ENCODE assay signal across 13 cellular contexts in the genomic region with DNA sequence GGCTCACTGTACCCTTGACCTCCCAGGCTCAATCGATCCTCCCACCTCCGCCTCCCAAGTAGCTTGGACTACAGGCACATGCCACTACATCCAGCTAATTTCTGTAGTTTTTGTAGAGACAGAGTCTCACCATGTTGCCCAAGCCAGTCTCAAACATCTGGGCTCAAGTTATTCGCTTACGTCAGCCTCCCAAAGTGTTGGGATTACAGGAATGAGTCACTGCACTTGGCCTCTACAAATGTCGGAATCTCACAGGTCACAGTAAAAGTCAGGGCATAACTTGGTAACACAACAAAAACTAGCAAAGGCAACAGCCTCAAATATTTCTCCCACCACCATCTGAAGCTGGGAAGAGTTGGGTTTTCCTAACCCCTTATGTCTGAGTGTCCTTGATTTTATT. TPM values are rescaled to one million over a fixed set of nuclear protein-coding genes. Genes with fewer than 3 reads are reported as not detected.
DNase-seq lines count a peak whose midpoint lies in the region; ATAC-seq and TF ChIP-seq lines count a peak whose summit lies in the region.
"Had no signal": no experiment of that assay in that cellular context is flagged by ENCODE, and none has a peak within 500 bp of the region (broad histone marks: within the 10 kb centered on the region; RNA-seq: fewer than 3 reads in every experiment).

No MANE protein-coding gene starts in this region.

- POLR2A ChIA-PET in activated CD4-positive, alpha-beta T cell treated with anti-CD3 and anti-CD28 coated beads, Interleukin-2, amount 10 ng/mL, durations not matched to agents 7 days and 5 days (lab: Charles Lee): no interaction called here

- no peaks in the 10 kb centered on the region for H3K9me3 ChIP-seq in RWPE2 (ENCODE audit: severe bottlenecking)
- H3K9me3 ChIP-seq in skeletal muscle satellite cell (replicated peaks; ENCODE audit: low read length): no peaks in the 10 kb centered on the region

- H3K4me1 ChIP-seq in RWPE2 (ENCODE audit: insufficient read depth, poor library complexity, severe bottlenecking) (peaks cover 6% of the 10 kb centered on the region), skeletal muscle satellite cell (ENCODE audit: control insufficient read depth, insufficient read depth, low read length) (peaks cover 22% of the 10 kb centered on the region)

- DNase-seq in H4 (ENCODE audit: low spot score) (peak; percentile 88), RWPE2 (ENCODE audit: low spot score) (no peak), fibroblast of the aortic adventitia (ENCODE audit: low read depth) (peak; percentile 85), NCI-H82 treated with DMSO at 0.1 percent for 48 hours (lab: John Stamatoyannopoulos, UW; ENCODE audit: unreplicated experiment) (no peak), NCI-H146 (lab: John Stamatoyannopoulos, UW) (no peak)
- no peak for DNase-seq in activated CD4-positive, alpha-beta T cell treated with anti-CD3 and anti-CD28 coated beads, Interleukin-2, amount 10 ng/mL, durations not matched to agents 7 days and 5 days
- DNase-seq: activated effector memory CD4-positive, alpha-beta T cell treated with Interleukin-2 at 50 U/mL for 16 hours; effector memory CD8-positive, alpha-beta T cell; GDM1; NCI-H187 treated with DMSO at 0.1 percent for 48 hours; nucleus accumbens had no signal

- peak; percentile 72 for ATAC-seq in RWPE2 (ENCODE audit: low read depth)
- no peak for ATAC-seq in GM18867 (IDR thresholded peaks at IDR 0.05; ENCODE audit: unreplicated experiment)
- ATAC-seq: effector memory CD8-positive, alpha-beta T cell had no signal

- no peak overlapping the region for H3K27ac Mint-ChIP-seq in activated CD4-positive, alpha-beta T cell treated with anti-CD3 and anti-CD28 coated beads, Interleukin-2, amount 10 ng/mL, durations not matched to agents 7 days and 5 days
- H3K27ac Mint-ChIP-seq: effector memory CD8-positive, alpha-beta T cell had no signal

- H3K36me3 ChIP-seq in RWPE2 (ENCODE audit: low read depth): no peaks in the 10 kb centered on the region
- no peaks in the 10 kb centered on the region for H3K36me3 ChIP-seq in skeletal muscle satellite cell (ENCODE audit: insufficient read depth, low read length)

- no peak overlapping the region for H3K9ac ChIP-seq in skeletal muscle satellite cell (ENCODE audit: low read depth, low read length)

- H3K4me3 ChIP-seq in RWPE2 (ENCODE audit: severe bottlenecking): no peak overlapping the region
- no peak overlapping the region for H3K4me3 ChIP-seq in fibroblast of the aortic adventitia (ENCODE audit: low read depth, low read length)
- H3K4me3 ChIP-seq in skeletal muscle satellite cell (ENCODE audit: low read length): no peak overlapping the region

- H3K27me3 ChIP-seq in RWPE2 (ENCODE audit: insufficient read depth, poor library complexity, severe bottlenecking) (no peaks in the 10 kb centered on the region), skeletal muscle satellite cell (ENCODE audit: control insufficient read depth, insufficient read depth, low read length) (no peaks in the 10 kb centered on the region)

- peak overlapping the region; percentile 30 for H3K4me2 ChIP-seq in skeletal muscle satellite cell (ENCODE audit: low read length)

- no peak overlapping the region for H3K27ac ChIP-seq in RWPE2 (ENCODE audit: poor library complexity, severe bottlenecking)

- H3K4me3 Mint-ChIP-seq in activated CD4-positive, alpha-beta T cell treated with anti-CD3 and anti-CD28 coated beads, Interleukin-2, amount 10 ng/mL, durations not matched to agents 7 days and 5 days: no peak overlapping the region
- H3K4me3 Mint-ChIP-seq: effector memory CD8-positive, alpha-beta T cell had no signal

- no peaks in the 10 kb centered on the region for H3K36me3 Mint-ChIP-seq in activated CD4-positive, alpha-beta T cell treated with anti-CD3 and anti-CD28 coated beads, Interleukin-2, amount 10 ng/mL, durations not matched to agents 7 days and 5 days (ENCODE audit: low read depth)

- H3K9me3 Mint-ChIP-seq in activated CD4-positive, alpha-beta T cell treated with anti-CD3 and anti-CD28 coated beads, Interleukin-2, amount 10 ng/mL, durations not matched to agents 7 days and 5 days: no peaks in the 10 kb centered on the region
- H3K9me3 Mint-ChIP-seq: effector memory CD8-positive, alpha-beta T cell had no signal

- TF ChIP-seq CTCF in RWPE2 (IDR thresholded peaks at IDR 0.05; ENCODE audit: poor library complexity, severe bottlenecking): no peak
- TF ChIP-seq CTCF in fibroblast of the aortic adventitia (IDR thresholded peaks at IDR 0.05; ENCODE audit: insufficient read depth, low read length): no peak

- no peaks in the 10 kb centered on the region for H3K27me3 Mint-ChIP-seq in activated CD4-positive, alpha-beta T cell treated with anti-CD3 and anti-CD28 coated beads, Interleukin-2, amount 10 ng/mL, durations not matched to agents 7 days and 5 days

- CTCF ChIA-PET in activated CD4-positive, alpha-beta T cell treated with anti-CD3 and anti-CD28 coated beads, Interleukin-2, amount 10 ng/mL, durations not matched to agents 7 days and 5 days (lab: Charles Lee): no interaction called here

- H3K4me1 Mint-ChIP-seq in activated CD4-positive, alpha-beta T cell treated with anti-CD3 and anti-CD28 coated beads, Interleukin-2, amount 10 ng/mL, durations not matched to agents 7 days and 5 days: no peaks in the 10 kb centered on the region

RNA-seq across cellular contexts. Expression of a gene that starts 25.3 kb away (rescaled TPM):
- 0.62 and 1.1 TPM in 2 replicates for total RNA-seq in H4 (2014; rRNA removed; shearing (Covaris generic))
- total RNA-seq in fibroblast of the aortic adventitia (ENCODE audit: low replicate concordance): 0.63 and 3.4 TPM in 2 replicates
- total RNA-seq in skeletal muscle satellite cell (2012; rRNA removed): 0.51 and 3.5 TPM in 2 replicates
- total RNA-seq in activated CD4-positive, alpha-beta T cell treated with anti-CD3 and anti-CD28 coated beads, Interleukin-2, amount 10 ng/mL, durations not matched to agents 7 days and 5 days: under 1 TPM; 0.08 to 0.10 TPM

Comparison
In these comparisons a context has a peak if more than half of its experiments do, and no peak if none do; other contexts are left out.
1. DNase-seq: peak in H4 (single experiment) and fibroblast of the aortic adventitia (single experiment); none in RWPE2 (single experiment), NCI-H82 treated with DMSO at 0.1 percent for 48 hours (single experiment), activated CD4-positive, alpha-beta T cell treated with anti-CD3 and anti-CD28 coated beads, Interleukin-2, amount 10 ng/mL, durations not matched to agents 7 days and 5 days (single experiment) and NCI-H146 (single experiment).